16 cellular contexts compared by ENCODE assay signal in genomic region chr7:96329189-96329588, GRCh38. TPM values are rescaled to one million over a fixed set of nuclear protein-coding genes. Genes with fewer than 3 reads are reported as not detected.
DNase-seq lines count a peak whose midpoint lies in the region; TF ChIP-seq lines count a peak whose summit lies in the region.
"Had no signal": no experiment of that assay in that cellular context is flagged by ENCODE, and none has a peak within 500 bp of the region (broad histone marks: within the 10 kb centered on the region; RNA-seq: fewer than 3 reads in every experiment).

No MANE protein-coding gene starts in this region.

- POLR2A ChIA-PET in HEK293 (lab: Yijun Ruan, JAX): no interaction called here

- peaks cover 5% of the 10 kb centered on the region for H3K27me3 Mint-ChIP-seq in endothelial cell (ENCODE audit: unreplicated experiment)
- H3K27me3 Mint-ChIP-seq: CD4-positive, alpha-beta T cell had no signal

- no peaks in the 10 kb centered on the region for H3K36me3 Mint-ChIP-seq in endothelial cell (ENCODE audit: low read depth, unreplicated experiment)

- TF ChIP-seq CTCF in HEK293 (tag by site-specific recombination; IDR thresholded peaks at IDR 0.05) (no peak), endothelial cell (IDR thresholded peaks at IDR 0.05; ENCODE audit: unreplicated experiment) (no peak)

- CTCF ChIA-PET in HEK293 (lab: Yijun Ruan, JAX): no interaction called here

- DNase-seq in NCI-H345 (lab: John Stamatoyannopoulos, UW) (peak; percentile 52), NCI-H345 treated with DMSO at 0.1 percent for 48 hours (lab: John Stamatoyannopoulos, UW; ENCODE audit: unreplicated experiment) (no peak), NCI-H69 (lab: John Stamatoyannopoulos, UW) (peak; percentile 93), endothelial cell (ENCODE audit: low spot score) (no peak), middle frontal gyrus (ENCODE audit: extremely low spot score, low spot score) (no peak), GOT3 (lab: John Stamatoyannopoulos, UW) (no peak)
- DNase-seq: BE2C; Calu3; CD4-positive, alpha-beta T cell; Karpas-422; MM.1S; NCI-H1694; NCI-H526 had no signal

- no peak overlapping the region for H3K27ac Mint-ChIP-seq in endothelial cell (ENCODE audit: unreplicated experiment)
- H3K27ac Mint-ChIP-seq: CD4-positive, alpha-beta T cell; T-helper 1 cell treated with Interleukin-12 subunit alpha and Interleukin-12 subunit beta and Interleukin-4 antibody, amounts not matched to agents 30 μg/mL and 1 μg/mL, for 36 hours had no signal

- H3K4me1 ChIP-seq in HEK293 (ENCODE audit: control insufficient read depth, insufficient read depth, low read length): 0 out of 2 replicates have a peak, but pooled peaks cover 2% of the 10 kb centered on the region

- H3K9me3 Mint-ChIP-seq in endothelial cell (ENCODE audit: unreplicated experiment): no peaks in the 10 kb centered on the region
- H3K9me3 Mint-ChIP-seq: CD4-positive, alpha-beta T cell; T-helper 1 cell treated with Interleukin-12 subunit alpha and Interleukin-12 subunit beta and Interleukin-4 antibody, amounts not matched to agents 30 μg/mL and 1 μg/mL, for 36 hours had no signal

- H3K4me1 Mint-ChIP-seq in endothelial cell (ENCODE audit: unreplicated experiment): peaks cover 13% of the 10 kb centered on the region

- H3K27ac ChIP-seq in HEK293 (ENCODE audit: extremely low read depth, low read depth, low read length): no peak overlapping the region
- H3K27ac ChIP-seq: RWPE1 had no signal

- H3K36me3 ChIP-seq in HEK293 (ENCODE audit: control insufficient read depth in 2 of 2, insufficient read depth in 1 of 2, low read length in 2 of 2): no peaks in the 10 kb centered on the region
- H3K36me3 ChIP-seq: BE2C had no signal

- H3K9me3 ChIP-seq in HEK293 (ENCODE audit: control insufficient read depth, insufficient read depth, low read depth, low read length): no peaks in the 10 kb centered on the region
- H3K9me3 ChIP-seq: BE2C had no signal

- no peak overlapping the region for H3K4me3 ChIP-seq in HEK293 (ENCODE audit: low read depth, low read length)

- no peak overlapping the region for H3K4me3 Mint-ChIP-seq in endothelial cell (ENCODE audit: unreplicated experiment)
- H3K4me3 Mint-ChIP-seq: CD4-positive, alpha-beta T cell; T-helper 1 cell treated with Interleukin-12 subunit alpha and Interleukin-12 subunit beta and Interleukin-4 antibody, amounts not matched to agents 30 μg/mL and 1 μg/mL, for 36 hours had no signal

TF ChIP-seq in HEK293, 187 proteins besides CTCF, POLR2A, EP300 and RAD21:
- no peak for TF ChIP-seq ZNF629 (tag by site-specific recombination; IDR thresholded peaks at IDR 0.05)
- TF ChIP-seq ZNF596 (tag by site-specific recombination; IDR thresholded peaks at IDR 0.05): no peak
- TF ChIP-seq ZFP69B (tag by site-specific recombination; IDR thresholded peaks at IDR 0.05): no peak
- no peak for TF ChIP-seq ZBTB17 (tag by site-specific recombination; IDR thresholded peaks at IDR 0.05)
- TF ChIP-seq REPIN1 (tag by site-specific recombination; IDR thresholded peaks at IDR 0.05; ENCODE audit: low read depth): no peak
- TF ChIP-seq ZNF449 (tag by site-specific recombination; IDR thresholded peaks at IDR 0.05): no peak
- no peak for TF ChIP-seq ZNF585B (tag by site-specific recombination; IDR thresholded peaks at IDR 0.05)
- no peak for TF ChIP-seq ZNF391 (tag by site-specific recombination; IDR thresholded peaks at IDR 0.05; ENCODE audit: borderline replicate concordance, low read depth)
- TF ChIP-seq SETDB1 (IDR thresholded peaks at IDR 0.05; ENCODE audit: insufficient read length, low read length): no peak
- TF ChIP-seq HOXA7 (CRISPR knock-in tag; IDR thresholded peaks at IDR 0.05; ENCODE audit: borderline replicate concordance): no peak
- TF ChIP-seq GLIS1 (tag by site-specific recombination; IDR thresholded peaks at IDR 0.05): peak; percentile 90
- TF ChIP-seq, protein P1, sequence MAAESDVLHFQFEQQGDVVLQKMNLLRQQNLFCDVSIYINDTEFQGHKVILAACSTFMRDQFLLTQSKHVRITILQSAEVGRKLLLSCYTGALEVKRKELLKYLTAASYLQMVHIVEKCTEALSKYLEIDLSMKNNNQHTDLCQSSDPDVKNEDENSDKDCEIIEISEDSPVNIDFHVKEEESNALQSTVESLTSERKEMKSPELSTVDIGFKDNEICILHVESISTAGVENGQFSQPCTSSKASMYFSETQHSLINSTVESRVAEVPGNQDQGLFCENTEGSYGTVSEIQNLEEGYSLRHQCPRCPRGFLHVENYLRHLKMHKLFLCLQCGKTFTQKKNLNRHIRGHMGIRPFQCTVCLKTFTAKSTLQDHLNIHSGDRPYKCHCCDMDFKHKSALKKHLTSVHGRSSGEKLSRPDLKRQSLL (tag by site-specific recombination; IDR thresholded peaks at IDR 0.05): no peak
- no peak for TF ChIP-seq ZNF621 (tag by site-specific recombination; IDR thresholded peaks at IDR 0.05)
- no peak for TF ChIP-seq PRDM6 (tag by site-specific recombination; IDR thresholded peaks at IDR 0.05)
- no peak for TF ChIP-seq ZNF776 (tag by site-specific recombination; IDR thresholded peaks at IDR 0.05; ENCODE audit: borderline replicate concordance)
- TF ChIP-seq ZXDB (tag by site-specific recombination; IDR thresholded peaks at IDR 0.05): no peak
- no peak for TF ChIP-seq ZNF677 (tag by site-specific recombination; IDR thresholded peaks at IDR 0.05)
- peak; percentile 40; the same call in 1 of the 2 replicates for TF ChIP-seq ZIC2 (tag by site-specific recombination; IDR thresholded peaks at IDR 0.05)
- peak; percentile 38; the same call in 1 of the 2 replicates for TF ChIP-seq ZNF394 (tag by site-specific recombination; IDR thresholded peaks at IDR 0.05; ENCODE audit: borderline replicate concordance)
- TF ChIP-seq, protein P2, sequence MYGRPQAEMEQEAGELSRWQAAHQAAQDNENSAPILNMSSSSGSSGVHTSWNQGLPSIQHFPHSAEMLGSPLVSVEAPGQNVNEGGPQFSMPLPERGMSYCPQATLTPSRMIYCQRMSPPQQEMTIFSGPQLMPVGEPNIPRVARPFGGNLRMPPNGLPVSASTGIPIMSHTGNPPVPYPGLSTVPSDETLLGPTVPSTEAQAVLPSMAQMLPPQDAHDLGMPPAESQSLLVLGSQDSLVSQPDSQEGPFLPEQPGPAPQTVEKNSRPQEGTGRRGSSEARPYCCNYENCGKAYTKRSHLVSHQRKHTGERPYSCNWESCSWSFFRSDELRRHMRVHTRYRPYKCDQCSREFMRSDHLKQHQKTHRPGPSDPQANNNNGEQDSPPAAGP (tag by site-specific recombination; IDR thresholded peaks at IDR 0.05): no peak
- no peak for TF ChIP-seq ZNF423 (tag by site-specific recombination; IDR thresholded peaks at IDR 0.05)
- TF ChIP-seq ZBTB21 (tag by site-specific recombination; IDR thresholded peaks at IDR 0.05): no peak

RNA-seq across cellular contexts. Expression of gene SLC25A13, which starts 7.3 kb away (rescaled TPM):
- total RNA-seq in endothelial cell (ENCODE audit: unreplicated experiment): 69.6 TPM

Comparison
In these comparisons a context has a peak if more than half of its experiments do, and no peak if none do; other contexts are left out.
1. DNase-seq: peak in NCI-H345 (single experiment) and NCI-H69 (single experiment); none in NCI-H345 treated with DMSO at 0.1 percent for 48 hours (single experiment), endothelial cell (single experiment), middle frontal gyrus (single experiment) and GOT3 (single experiment).